28 cellular contexts compared by ENCODE assay signal in genomic region chr4:23122666-23123400, GRCh38.
"Had no signal": no experiment of that assay in that cellular context is flagged by ENCODE, and none has a peak within 500 bp of the region (broad histone marks: within the 10 kb centered on the region; RNA-seq: fewer than 3 reads in every experiment).

No MANE protein-coding gene starts in this region.

- H3K4me1 Mint-ChIP-seq: activated CD4-positive, alpha-beta T cell treated with anti-CD3 and anti-CD28 coated beads for 36 hours; activated CD4-positive, alpha-beta T cell treated with anti-CD3 and anti-CD28 coated beads, Interleukin-2, amount 10 ng/mL, durations not matched to agents 24 days and 14 days; activated CD8-positive, alpha-beta memory T cell treated with anti-CD3 and anti-CD28 coated beads, Interleukin-2, amount 10 ng/mL, durations not matched to agents 7 days and 5 days had no signal

- H3K4me3 ChIP-seq: colonic mucosa had no signal

- H3K27me3 Mint-ChIP-seq: activated CD4-positive, alpha-beta T cell treated with anti-CD3 and anti-CD28 coated beads for 36 hours; activated CD4-positive, alpha-beta T cell treated with anti-CD3 and anti-CD28 coated beads, Interleukin-2, amount 10 ng/mL, durations not matched to agents 24 days and 14 days; activated CD8-positive, alpha-beta memory T cell treated with anti-CD3 and anti-CD28 coated beads, Interleukin-2, amount 10 ng/mL, durations not matched to agents 7 days and 5 days; activated naive CD8-positive, alpha-beta T cell had no signal

- H3K27me3 ChIP-seq: brain microvascular endothelial cell, colonic mucosa had no signal

- FAIRE-seq: astrocyte, bronchial epithelial cell, endometrium, frontal cortex had no signal

- H3K4me1 ChIP-seq: colonic mucosa had no signal

- H3K9me3 Mint-ChIP-seq: activated CD4-positive, alpha-beta T cell treated with anti-CD3 and anti-CD28 coated beads, Interleukin-2, amount 10 ng/mL, durations not matched to agents 24 days and 14 days; activated T-cell treated with anti-CD3 and anti-CD28 coated beads, Interleukin-2, amount 50 U/mL, for 72 hours had no signal

- ATAC-seq: activated CD4-positive, alpha-beta T cell treated with anti-CD3 and anti-CD28 coated beads for 36 hours; activated CD8-positive, alpha-beta memory T cell treated with anti-CD3 and anti-CD28 coated beads, Interleukin-2, amount 10 ng/mL, durations not matched to agents 7 days and 5 days; activated CD8-positive, alpha-beta T cell treated with anti-CD3 and anti-CD28 coated beads, Interleukin-2, amount 10 ng/mL, durations not matched to agents 7 days and 5 days; activated T-cell treated with anti-CD3 and anti-CD28 coated beads, Interleukin-2, amount 50 U/mL, for 72 hours; esophagus mucosa had no signal

- H3K36me3 Mint-ChIP-seq: activated CD4-positive, alpha-beta memory T cell treated with anti-CD3 and anti-CD28 coated beads for 36 hours; activated CD8-positive, alpha-beta memory T cell treated with anti-CD3 and anti-CD28 coated beads, Interleukin-2, amount 10 ng/mL, durations not matched to agents 7 days and 5 days; activated naive CD8-positive, alpha-beta T cell had no signal

- DNase-seq: activated CD4-positive, alpha-beta memory T cell treated with anti-CD3 and anti-CD28 coated beads for 36 hours; activated CD4-positive, alpha-beta T cell treated with anti-CD3 and anti-CD28 coated beads for 36 hours; activated CD4-positive, alpha-beta T cell treated with anti-CD3 and anti-CD28 coated beads, Interleukin-2, amount 10 ng/mL, durations not matched to agents 24 days and 14 days; activated CD4-positive, CD25-positive, alpha-beta regulatory T cell; activated CD4-positive, CD25-positive, alpha-beta regulatory T cell treated with anti-CD3 and anti-CD28 coated beads, Interleukin-2, amount 50 U/mL, for 72 hours; activated CD8-positive, alpha-beta memory T cell treated with anti-CD3 and anti-CD28 coated beads, Interleukin-2, amount 10 ng/mL, durations not matched to agents 7 days and 5 days; activated CD8-positive, alpha-beta memory T cell treated with anti-CD3 and anti-CD28 coated beads, Interleukin-2, amount 50 U/mL, for 4 hours; activated CD8-positive, alpha-beta T cell treated with anti-CD3 and anti-CD28 coated beads, Interleukin-2, amount 10 ng/mL, durations not matched to agents 7 days and 5 days; activated effector memory CD4-positive, alpha-beta T cell treated with Interleukin-2 at 50 U/mL for 16 hours; activated gamma-delta T cell treated with Interleukin-2 at 50 U/mL for 16 hours; activated naive CD4-positive, alpha-beta T cell treated with anti-CD3 and anti-CD28 coated beads, Interleukin-2, amount 50 U/mL, for 16 hours; activated naive CD4-positive, alpha-beta T cell treated with Interleukin-2 at 50 U/mL for 16 hours; activated T-cell treated with anti-CD3 and anti-CD28 coated beads, Interleukin-2, amount 50 U/mL, for 1 hour; activated T-cell treated with anti-CD3 and anti-CD28 coated beads, Interleukin-2, amount 50 U/mL, for 72 hours; amniotic stem cell; anterior cingulate cortex; brain microvascular endothelial cell; cerebellar nuclear complex; colonic mucosa; effector CD8-positive, alpha-beta T cell; foreskin fibroblast; T-helper 2 cell had no signal

- H3K36me3 ChIP-seq: brain microvascular endothelial cell, colonic mucosa had no signal

- H3K27ac Mint-ChIP-seq: activated CD4-positive, alpha-beta memory T cell treated with anti-CD3 and anti-CD28 coated beads for 36 hours; activated CD4-positive, alpha-beta T cell treated with anti-CD3 and anti-CD28 coated beads for 36 hours; activated CD4-positive, alpha-beta T cell treated with anti-CD3 and anti-CD28 coated beads, Interleukin-2, amount 10 ng/mL, durations not matched to agents 24 days and 14 days; activated CD8-positive, alpha-beta memory T cell treated with anti-CD3 and anti-CD28 coated beads, Interleukin-2, amount 10 ng/mL, durations not matched to agents 7 days and 5 days; activated CD8-positive, alpha-beta T cell treated with anti-CD3 and anti-CD28 coated beads, Interleukin-2, amount 10 ng/mL, durations not matched to agents 7 days and 5 days; activated naive CD8-positive, alpha-beta T cell; activated T-cell treated with anti-CD3 and anti-CD28 coated beads, Interleukin-2, amount 50 U/mL, for 72 hours had no signal

- H3K4me3 Mint-ChIP-seq: activated CD4-positive, alpha-beta memory T cell treated with anti-CD3 and anti-CD28 coated beads for 36 hours; activated CD4-positive, alpha-beta T cell treated with anti-CD3 and anti-CD28 coated beads for 36 hours; activated CD4-positive, alpha-beta T cell treated with anti-CD3 and anti-CD28 coated beads, Interleukin-2, amount 10 ng/mL, durations not matched to agents 24 days and 14 days; activated CD8-positive, alpha-beta memory T cell treated with anti-CD3 and anti-CD28 coated beads, Interleukin-2, amount 10 ng/mL, durations not matched to agents 7 days and 5 days; activated CD8-positive, alpha-beta T cell treated with anti-CD3 and anti-CD28 coated beads, Interleukin-2, amount 10 ng/mL, durations not matched to agents 7 days and 5 days; activated naive CD8-positive, alpha-beta T cell; activated T-cell treated with anti-CD3 and anti-CD28 coated beads, Interleukin-2, amount 50 U/mL, for 72 hours had no signal

- H3K9me3 ChIP-seq: colonic mucosa had no signal

- H3K27ac ChIP-seq: brain microvascular endothelial cell, colonic mucosa had no signal
